In the genomic region with DNA sequence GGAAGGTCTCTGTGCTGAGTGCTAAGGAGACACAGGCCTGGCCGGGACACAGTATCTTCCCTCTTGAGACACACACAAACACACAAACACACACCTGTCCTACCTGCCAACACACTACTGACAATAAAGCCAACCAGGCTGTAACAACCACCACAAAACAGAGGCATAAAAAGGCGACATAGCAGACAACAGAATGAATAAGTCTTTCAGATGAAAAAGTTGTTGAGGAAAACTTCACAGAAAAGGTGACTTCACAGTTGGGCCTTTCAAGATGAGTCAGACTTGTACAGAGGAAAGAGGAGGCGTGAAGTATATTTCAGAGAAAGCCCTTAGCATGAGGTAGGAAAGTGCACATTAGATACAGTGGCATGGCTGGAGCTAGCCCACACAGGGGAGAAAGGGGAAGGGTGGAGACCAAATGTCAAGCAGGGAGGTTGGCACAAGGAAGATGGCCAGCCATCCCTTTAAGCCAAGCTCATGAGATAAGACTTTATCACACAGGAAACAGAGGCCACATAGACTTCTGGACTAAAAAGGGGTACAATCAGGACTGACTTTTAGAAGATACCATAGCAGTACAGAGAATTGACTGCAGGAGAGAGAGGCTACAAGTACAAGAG, we compare ENCODE assay signal across 9 cellular contexts. TPM values are rescaled to one million over a fixed set of nuclear protein-coding genes. Genes with fewer than 3 reads are reported as not detected.
DNase-seq lines count a peak whose midpoint lies in the region; ATAC-seq and TF ChIP-seq lines count a peak whose summit lies in the region.
"Had no signal": no experiment of that assay in that cellular context is flagged by ENCODE, and none has a peak within 500 bp of the region (broad histone marks: within the 10 kb centered on the region; RNA-seq: fewer than 3 reads in every experiment).

No MANE protein-coding gene starts in this region.

- no peaks in the 10 kb centered on the region for H3K36me3 ChIP-seq in left lung

- intact Hi-C loops in left lung (cut with DNase I), result no loop called here

- no peaks in the 10 kb centered on the region for H3K27me3 ChIP-seq in left lung

- no peaks in the 10 kb centered on the region for H3K9me3 ChIP-seq in left lung

- ATAC-seq in GM19025 (IDR thresholded peaks at IDR 0.05; ENCODE audit: low read depth, unreplicated experiment), result peak; percentile 94
- ATAC-seq in HG02884 (IDR thresholded peaks at IDR 0.05; ENCODE audit: unreplicated experiment), result peak; percentile 97
- peak; percentile 21 for ATAC-seq in left lung

- H3K4me3 ChIP-seq in left lung, result no peak overlapping the region
- H3K4me3 ChIP-seq: SK-N-MC had no signal

- no peak for TF ChIP-seq CTCF in left lung (IDR thresholded peaks at IDR 0.05)

- DNase-seq in UCSD-AML1 (lab: John Stamatoyannopoulos, UW; ENCODE audit: unreplicated experiment), result peak; percentile 40
- DNase-seq in left lung, result no peak
- DNase-seq in NCI-H510A (lab: John Stamatoyannopoulos, UW), result no peak
- no peak for DNase-seq in mesenteric fat pad (ENCODE audit: low spot score)
- no peak for DNase-seq in hypothalamus (lab: John Stamatoyannopoulos, UW)
- DNase-seq in NCI-H2196 treated with DMSO at 0.1 percent for 48 hours (lab: John Stamatoyannopoulos, UW; ENCODE audit: unreplicated experiment), result no peak

- no peaks in the 10 kb centered on the region for H3K4me1 ChIP-seq in left lung

- no peak overlapping the region for H3K27ac ChIP-seq in left lung
- H3K27ac ChIP-seq: SK-N-MC had no signal

RNA-seq across cellular contexts. Expression of gene SLC9A7, which starts 54.0 kb away (rescaled TPM):
- total RNA-seq in left lung, result 10 to 100 TPM in 1 of 2 donors, 1 to 10 TPM in 1; 7.6 to 10.5 TPM
- 1.3 TPM for total RNA-seq in mesenteric fat pad

Comparison
In these comparisons a context has a peak if more than half of its experiments do, and no peak if none do; other contexts are left out.
1. ATAC-seq: peak in every context shown above with its lines; median percentile 97 in HG02884; 94 in GM19025; 21 in left lung.